1 cellular context compared by ENCODE assay signal in the genomic region with DNA sequence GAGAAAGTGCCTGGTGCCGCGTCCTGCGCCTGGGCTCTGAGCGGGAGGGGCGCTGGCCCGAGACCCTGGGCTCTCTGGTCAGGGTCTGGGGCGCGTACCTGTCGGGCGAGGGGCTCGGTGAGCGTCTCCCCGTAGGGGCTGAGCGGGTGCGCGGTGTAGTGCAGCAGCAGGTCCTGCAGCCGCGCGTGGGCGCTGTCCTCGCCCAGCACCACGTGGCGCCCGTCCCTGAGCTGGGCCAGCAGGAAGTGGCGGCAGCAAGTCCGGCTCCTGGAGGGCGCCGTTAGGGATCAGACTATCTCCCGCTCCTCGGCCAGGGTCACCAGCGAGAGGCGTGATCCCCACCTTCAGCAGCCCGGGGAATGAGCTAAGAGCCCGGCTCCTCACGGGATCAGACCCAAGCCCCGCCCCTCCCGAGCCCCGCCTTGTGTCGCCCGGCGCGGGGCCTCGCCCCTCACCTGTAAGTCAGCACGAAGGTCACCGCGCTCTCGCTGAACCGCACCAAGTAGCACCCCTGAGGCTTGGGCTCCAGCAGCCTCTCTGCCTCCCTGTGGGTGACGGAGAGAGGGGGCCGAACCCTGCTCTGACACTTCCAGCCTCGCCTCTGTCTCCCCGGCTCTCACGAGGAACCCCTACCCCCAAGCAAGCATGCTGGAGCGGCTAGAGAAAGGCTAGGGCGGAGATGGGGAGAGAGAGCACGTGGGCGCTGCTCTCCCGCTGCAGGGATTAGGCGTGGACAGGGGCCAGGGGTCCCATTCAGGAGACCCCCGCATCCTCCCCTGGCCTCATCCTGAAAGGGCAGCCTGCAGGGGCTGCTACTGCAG.
TF ChIP-seq lines count a peak whose summit lies in the region.

No MANE protein-coding gene starts in this region.

TF ChIP-seq in K562, 482 proteins besides CTCF, POLR2A, EP300 and RAD21 (continued from another document and continues in another):
- TF ChIP-seq, protein P1, sequence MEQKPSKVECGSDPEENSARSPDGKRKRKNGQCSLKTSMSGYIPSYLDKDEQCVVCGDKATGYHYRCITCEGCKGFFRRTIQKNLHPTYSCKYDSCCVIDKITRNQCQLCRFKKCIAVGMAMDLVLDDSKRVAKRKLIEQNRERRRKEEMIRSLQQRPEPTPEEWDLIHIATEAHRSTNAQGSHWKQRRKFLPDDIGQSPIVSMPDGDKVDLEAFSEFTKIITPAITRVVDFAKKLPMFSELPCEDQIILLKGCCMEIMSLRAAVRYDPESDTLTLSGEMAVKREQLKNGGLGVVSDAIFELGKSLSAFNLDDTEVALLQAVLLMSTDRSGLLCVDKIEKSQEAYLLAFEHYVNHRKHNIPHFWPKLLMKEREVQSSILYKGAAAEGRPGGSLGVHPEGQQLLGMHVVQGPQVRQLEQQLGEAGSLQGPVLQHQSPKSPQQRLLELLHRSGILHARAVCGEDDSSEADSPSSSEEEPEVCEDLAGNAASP (IDR thresholded peaks at IDR 0.05): no peak
- TF ChIP-seq POLR3A (IDR thresholded peaks at IDR 0.05; ENCODE audit: borderline replicate concordance, extremely low read depth, insufficient read depth, insufficient read length) (no peak), CCNT2 (IDR thresholded peaks at IDR 0.05; ENCODE audit: borderline replicate concordance, extremely low read depth, insufficient read length, low read depth, low read length) (peak; percentile 71), CHD1 (IDR thresholded peaks at IDR 0.05; ENCODE audit: low read length) (peak; percentile 40), NR4A1 (CRISPR knock-in tag; IDR thresholded peaks at IDR 0.05) (no peak; the same call in 1 of the 2 replicates), NR4A1 (tag; IDR thresholded peaks at IDR 0.05) (peak; percentile 90), NR2C1 (IDR thresholded peaks at IDR 0.05) (no peak), NR2C1 (tag; IDR thresholded peaks at IDR 0.05) (peak; percentile 64), GTF2A2 (tag; IDR thresholded peaks at IDR 0.05) (no peak), NBN (IDR thresholded peaks at IDR 0.05; ENCODE audit: low read depth) (peak; percentile 31; the same call in 1 of the 2 replicates), ZNF3 (CRISPR knock-in tag; IDR thresholded peaks at IDR 0.05) (no peak), HSF4 (CRISPR knock-in tag; IDR thresholded peaks at IDR 0.05; ENCODE audit: borderline replicate concordance) (no peak), PHF8 (IDR thresholded peaks at IDR 0.05; ENCODE audit: borderline replicate concordance, low read length) (peak; percentile 66; the same call in 1 of the 2 replicates), BCOR (IDR thresholded peaks at IDR 0.05) (0 out of 2 replicates have a peak, but pooled peaks have one; percentile 11), ZNF644 (tag; IDR thresholded peaks at IDR 0.05; ENCODE audit: low read depth) (no peak), LARP7 (IDR thresholded peaks at IDR 0.05) (no peak), NFRKB (IDR thresholded peaks at IDR 0.05; ENCODE audit: low read depth) (0 out of 2 replicates have a peak, but pooled peaks have one; percentile 20), L3MBTL2 (IDR thresholded peaks at IDR 0.05) (peak; percentile 99), TAF7 (tag; IDR thresholded peaks at IDR 0.05) (no peak), ZFP36 (IDR thresholded peaks at IDR 0.05; ENCODE audit: low read depth, low read length, partially characterized antibody) (peak; percentile 10), NFXL1 (CRISPR knock-in tag; IDR thresholded peaks at IDR 0.05) (no peak)
- TF ChIP-seq, protein P2, sequence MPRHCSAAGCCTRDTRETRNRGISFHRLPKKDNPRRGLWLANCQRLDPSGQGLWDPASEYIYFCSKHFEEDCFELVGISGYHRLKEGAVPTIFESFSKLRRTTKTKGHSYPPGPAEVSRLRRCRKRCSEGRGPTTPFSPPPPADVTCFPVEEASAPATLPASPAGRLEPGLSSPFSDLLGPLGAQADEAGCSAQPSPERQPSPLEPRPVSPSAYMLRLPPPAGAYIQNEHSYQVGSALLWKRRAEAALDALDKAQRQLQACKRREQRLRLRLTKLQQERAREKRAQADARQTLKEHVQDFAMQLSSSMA (CRISPR knock-in tag; IDR thresholded peaks at IDR 0.05): no peak
- TF ChIP-seq, protein P3, sequence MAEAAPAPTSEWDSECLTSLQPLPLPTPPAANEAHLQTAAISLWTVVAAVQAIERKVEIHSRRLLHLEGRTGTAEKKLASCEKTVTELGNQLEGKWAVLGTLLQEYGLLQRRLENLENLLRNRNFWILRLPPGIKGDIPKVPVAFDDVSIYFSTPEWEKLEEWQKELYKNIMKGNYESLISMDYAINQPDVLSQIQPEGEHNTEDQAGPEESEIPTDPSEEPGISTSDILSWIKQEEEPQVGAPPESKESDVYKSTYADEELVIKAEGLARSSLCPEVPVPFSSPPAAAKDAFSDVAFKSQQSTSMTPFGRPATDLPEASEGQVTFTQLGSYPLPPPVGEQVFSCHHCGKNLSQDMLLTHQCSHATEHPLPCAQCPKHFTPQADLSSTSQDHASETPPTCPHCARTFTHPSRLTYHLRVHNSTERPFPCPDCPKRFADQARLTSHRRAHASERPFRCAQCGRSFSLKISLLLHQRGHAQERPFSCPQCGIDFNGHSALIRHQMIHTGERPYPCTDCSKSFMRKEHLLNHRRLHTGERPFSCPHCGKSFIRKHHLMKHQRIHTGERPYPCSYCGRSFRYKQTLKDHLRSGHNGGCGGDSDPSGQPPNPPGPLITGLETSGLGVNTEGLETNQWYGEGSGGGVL (CRISPR knock-in tag; IDR thresholded peaks at IDR 0.05): no peak
- TF ChIP-seq, protein P4, sequence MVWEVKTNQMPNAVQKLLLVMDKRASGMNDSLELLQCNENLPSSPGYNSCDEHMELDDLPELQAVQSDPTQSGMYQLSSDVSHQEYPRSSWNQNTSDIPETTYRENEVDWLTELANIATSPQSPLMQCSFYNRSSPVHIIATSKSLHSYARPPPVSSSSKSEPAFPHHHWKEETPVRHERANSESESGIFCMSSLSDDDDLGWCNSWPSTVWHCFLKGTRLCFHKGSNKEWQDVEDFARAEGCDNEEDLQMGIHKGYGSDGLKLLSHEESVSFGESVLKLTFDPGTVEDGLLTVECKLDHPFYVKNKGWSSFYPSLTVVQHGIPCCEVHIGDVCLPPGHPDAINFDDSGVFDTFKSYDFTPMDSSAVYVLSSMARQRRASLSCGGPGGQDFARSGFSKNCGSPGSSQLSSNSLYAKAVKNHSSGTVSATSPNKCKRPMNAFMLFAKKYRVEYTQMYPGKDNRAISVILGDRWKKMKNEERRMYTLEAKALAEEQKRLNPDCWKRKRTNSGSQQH (CRISPR knock-in tag; IDR thresholded peaks at IDR 0.05): no peak
- TF ChIP-seq, protein P5, sequence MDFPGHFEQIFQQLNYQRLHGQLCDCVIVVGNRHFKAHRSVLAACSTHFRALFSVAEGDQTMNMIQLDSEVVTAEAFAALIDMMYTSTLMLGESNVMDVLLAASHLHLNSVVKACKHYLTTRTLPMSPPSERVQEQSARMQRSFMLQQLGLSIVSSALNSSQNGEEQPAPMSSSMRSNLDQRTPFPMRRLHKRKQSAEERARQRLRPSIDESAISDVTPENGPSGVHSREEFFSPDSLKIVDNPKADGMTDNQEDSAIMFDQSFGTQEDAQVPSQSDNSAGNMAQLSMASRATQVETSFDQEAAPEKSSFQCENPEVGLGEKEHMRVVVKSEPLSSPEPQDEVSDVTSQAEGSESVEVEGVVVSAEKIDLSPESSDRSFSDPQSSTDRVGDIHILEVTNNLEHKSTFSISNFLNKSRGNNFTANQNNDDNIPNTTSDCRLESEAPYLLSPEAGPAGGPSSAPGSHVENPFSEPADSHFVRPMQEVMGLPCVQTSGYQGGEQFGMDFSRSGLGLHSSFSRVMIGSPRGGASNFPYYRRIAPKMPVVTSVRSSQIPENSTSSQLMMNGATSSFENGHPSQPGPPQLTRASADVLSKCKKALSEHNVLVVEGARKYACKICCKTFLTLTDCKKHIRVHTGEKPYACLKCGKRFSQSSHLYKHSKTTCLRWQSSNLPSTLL (IDR thresholded peaks at IDR 0.05): no peak
- TF ChIP-seq, protein P6, sequence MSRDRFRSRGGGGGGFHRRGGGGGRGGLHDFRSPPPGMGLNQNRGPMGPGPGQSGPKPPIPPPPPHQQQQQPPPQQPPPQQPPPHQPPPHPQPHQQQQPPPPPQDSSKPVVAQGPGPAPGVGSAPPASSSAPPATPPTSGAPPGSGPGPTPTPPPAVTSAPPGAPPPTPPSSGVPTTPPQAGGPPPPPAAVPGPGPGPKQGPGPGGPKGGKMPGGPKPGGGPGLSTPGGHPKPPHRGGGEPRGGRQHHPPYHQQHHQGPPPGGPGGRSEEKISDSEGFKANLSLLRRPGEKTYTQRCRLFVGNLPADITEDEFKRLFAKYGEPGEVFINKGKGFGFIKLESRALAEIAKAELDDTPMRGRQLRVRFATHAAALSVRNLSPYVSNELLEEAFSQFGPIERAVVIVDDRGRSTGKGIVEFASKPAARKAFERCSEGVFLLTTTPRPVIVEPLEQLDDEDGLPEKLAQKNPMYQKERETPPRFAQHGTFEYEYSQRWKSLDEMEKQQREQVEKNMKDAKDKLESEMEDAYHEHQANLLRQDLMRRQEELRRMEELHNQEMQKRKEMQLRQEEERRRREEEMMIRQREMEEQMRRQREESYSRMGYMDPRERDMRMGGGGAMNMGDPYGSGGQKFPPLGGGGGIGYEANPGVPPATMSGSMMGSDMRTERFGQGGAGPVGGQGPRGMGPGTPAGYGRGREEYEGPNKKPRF (IDR thresholded peaks at IDR 0.05; ENCODE audit: low read depth, low read length): no peak
- TF ChIP-seq, protein P7, sequence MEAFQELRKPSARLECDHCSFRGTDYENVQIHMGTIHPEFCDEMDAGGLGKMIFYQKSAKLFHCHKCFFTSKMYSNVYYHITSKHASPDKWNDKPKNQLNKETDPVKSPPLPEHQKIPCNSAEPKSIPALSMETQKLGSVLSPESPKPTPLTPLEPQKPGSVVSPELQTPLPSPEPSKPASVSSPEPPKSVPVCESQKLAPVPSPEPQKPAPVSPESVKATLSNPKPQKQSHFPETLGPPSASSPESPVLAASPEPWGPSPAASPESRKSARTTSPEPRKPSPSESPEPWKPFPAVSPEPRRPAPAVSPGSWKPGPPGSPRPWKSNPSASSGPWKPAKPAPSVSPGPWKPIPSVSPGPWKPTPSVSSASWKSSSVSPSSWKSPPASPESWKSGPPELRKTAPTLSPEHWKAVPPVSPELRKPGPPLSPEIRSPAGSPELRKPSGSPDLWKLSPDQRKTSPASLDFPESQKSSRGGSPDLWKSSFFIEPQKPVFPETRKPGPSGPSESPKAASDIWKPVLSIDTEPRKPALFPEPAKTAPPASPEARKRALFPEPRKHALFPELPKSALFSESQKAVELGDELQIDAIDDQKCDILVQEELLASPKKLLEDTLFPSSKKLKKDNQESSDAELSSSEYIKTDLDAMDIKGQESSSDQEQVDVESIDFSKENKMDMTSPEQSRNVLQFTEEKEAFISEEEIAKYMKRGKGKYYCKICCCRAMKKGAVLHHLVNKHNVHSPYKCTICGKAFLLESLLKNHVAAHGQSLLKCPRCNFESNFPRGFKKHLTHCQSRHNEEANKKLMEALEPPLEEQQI (IDR thresholded peaks at IDR 0.05): no peak
- TF ChIP-seq, protein P8, sequence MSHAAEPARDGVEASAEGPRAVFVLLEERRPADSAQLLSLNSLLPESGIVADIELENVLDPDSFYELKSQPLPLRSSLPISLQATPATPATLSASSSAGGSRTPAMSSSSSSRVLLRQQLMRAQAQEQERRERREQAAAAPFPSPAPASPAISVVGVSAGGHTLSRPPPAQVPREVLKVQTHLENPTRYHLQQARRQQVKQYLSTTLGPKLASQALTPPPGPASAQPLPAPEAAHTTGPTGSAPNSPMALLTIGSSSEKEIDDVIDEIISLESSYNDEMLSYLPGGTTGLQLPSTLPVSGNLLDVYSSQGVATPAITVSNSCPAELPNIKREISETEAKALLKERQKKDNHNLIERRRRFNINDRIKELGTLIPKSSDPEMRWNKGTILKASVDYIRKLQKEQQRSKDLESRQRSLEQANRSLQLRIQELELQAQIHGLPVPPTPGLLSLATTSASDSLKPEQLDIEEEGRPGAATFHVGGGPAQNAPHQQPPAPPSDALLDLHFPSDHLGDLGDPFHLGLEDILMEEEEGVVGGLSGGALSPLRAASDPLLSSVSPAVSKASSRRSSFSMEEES (CRISPR knock-in tag; IDR thresholded peaks at IDR 0.05): no peak
- TF ChIP-seq, protein P9, sequence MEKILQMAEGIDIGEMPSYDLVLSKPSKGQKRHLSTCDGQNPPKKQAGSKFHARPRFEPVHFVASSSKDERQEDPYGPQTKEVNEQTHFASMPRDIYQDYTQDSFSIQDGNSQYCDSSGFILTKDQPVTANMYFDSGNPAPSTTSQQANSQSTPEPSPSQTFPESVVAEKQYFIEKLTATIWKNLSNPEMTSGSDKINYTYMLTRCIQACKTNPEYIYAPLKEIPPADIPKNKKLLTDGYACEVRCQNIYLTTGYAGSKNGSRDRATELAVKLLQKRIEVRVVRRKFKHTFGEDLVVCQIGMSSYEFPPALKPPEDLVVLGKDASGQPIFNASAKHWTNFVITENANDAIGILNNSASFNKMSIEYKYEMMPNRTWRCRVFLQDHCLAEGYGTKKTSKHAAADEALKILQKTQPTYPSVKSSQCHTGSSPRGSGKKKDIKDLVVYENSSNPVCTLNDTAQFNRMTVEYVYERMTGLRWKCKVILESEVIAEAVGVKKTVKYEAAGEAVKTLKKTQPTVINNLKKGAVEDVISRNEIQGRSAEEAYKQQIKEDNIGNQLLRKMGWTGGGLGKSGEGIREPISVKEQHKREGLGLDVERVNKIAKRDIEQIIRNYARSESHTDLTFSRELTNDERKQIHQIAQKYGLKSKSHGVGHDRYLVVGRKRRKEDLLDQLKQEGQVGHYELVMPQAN (IDR thresholded peaks at IDR 0.05; ENCODE audit: borderline replicate concordance): peak; percentile 92
- TF ChIP-seq, protein P10, sequence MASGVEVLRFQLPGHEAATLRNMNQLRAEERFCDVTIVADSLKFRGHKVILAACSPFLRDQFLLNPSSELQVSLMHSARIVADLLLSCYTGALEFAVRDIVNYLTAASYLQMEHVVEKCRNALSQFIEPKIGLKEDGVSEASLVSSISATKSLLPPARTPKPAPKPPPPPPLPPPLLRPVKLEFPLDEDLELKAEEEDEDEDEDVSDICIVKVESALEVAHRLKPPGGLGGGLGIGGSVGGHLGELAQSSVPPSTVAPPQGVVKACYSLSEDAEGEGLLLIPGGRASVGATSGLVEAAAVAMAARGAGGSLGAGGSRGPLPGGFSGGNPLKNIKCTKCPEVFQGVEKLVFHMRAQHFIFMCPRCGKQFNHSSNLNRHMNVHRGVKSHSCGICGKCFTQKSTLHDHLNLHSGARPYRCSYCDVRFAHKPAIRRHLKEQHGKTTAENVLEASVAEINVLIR (CRISPR knock-in tag; IDR thresholded peaks at IDR 0.05): no peak; the same call in 1 of the 2 replicates
- TF ChIP-seq, protein P11, sequence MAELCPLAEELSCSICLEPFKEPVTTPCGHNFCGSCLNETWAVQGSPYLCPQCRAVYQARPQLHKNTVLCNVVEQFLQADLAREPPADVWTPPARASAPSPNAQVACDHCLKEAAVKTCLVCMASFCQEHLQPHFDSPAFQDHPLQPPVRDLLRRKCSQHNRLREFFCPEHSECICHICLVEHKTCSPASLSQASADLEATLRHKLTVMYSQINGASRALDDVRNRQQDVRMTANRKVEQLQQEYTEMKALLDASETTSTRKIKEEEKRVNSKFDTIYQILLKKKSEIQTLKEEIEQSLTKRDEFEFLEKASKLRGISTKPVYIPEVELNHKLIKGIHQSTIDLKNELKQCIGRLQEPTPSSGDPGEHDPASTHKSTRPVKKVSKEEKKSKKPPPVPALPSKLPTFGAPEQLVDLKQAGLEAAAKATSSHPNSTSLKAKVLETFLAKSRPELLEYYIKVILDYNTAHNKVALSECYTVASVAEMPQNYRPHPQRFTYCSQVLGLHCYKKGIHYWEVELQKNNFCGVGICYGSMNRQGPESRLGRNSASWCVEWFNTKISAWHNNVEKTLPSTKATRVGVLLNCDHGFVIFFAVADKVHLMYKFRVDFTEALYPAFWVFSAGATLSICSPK (IDR thresholded peaks at IDR 0.05; ENCODE audit: borderline replicate concordance): no peak
